In genomic region chr17:35489944-35490343, GRCh38 we compare ENCODE assay signal across 18 cellular contexts. TPM values are rescaled to one million over a fixed set of nuclear protein-coding genes. Genes with fewer than 3 reads are reported as not detected.
"Had no signal": no experiment of that assay in that cellular context is flagged by ENCODE, and none has a peak within 500 bp of the region (broad histone marks: within the 10 kb centered on the region; RNA-seq: fewer than 3 reads in every experiment).

No MANE protein-coding gene starts in this region.

- H3K4me3 Mint-ChIP-seq: activated CD8-positive, alpha-beta T cell treated with anti-CD3 and anti-CD28 coated beads, Interleukin-2, amount 10 ng/mL, durations not matched to agents 7 days and 5 days; nephron; type B pancreatic cell had no signal

- DNase-seq: activated CD4-positive, alpha-beta T cell treated with anti-CD3 and anti-CD28 coated beads for 4 hours; activated CD8-positive, alpha-beta memory T cell treated with anti-CD3 and anti-CD28 coated beads, Interleukin-2, amount 50 U/mL, for 48 hours; activated CD8-positive, alpha-beta T cell treated with anti-CD3 and anti-CD28 coated beads, Interleukin-2, amount 10 ng/mL, durations not matched to agents 7 days and 5 days; activated naive CD8-positive, alpha-beta T cell treated with anti-CD3 and anti-CD28 coated beads, Interleukin-2, amount 50 U/mL, for 24 hours; esophagus squamous epithelium; foreskin fibroblast; left ventricle myocardium superior; psoas muscle; sigmoid colon; stimulated activated CD4-positive, alpha-beta T cell treated with anti-CD3 and anti-CD28 coated beads, Interleukin-2, amount 100 ng/mL, for 24 hours; stimulated activated naive CD4-positive, alpha-beta T cell treated with Interleukin-2 at 50 U/mL for 16 hours; T-helper 9 cell had no signal

- H3K4me3 ChIP-seq: ascending aorta, esophagus squamous epithelium, psoas muscle, sigmoid colon, suprapubic skin had no signal

- H3K9me3 ChIP-seq: ascending aorta, esophagus squamous epithelium, psoas muscle, sigmoid colon, suprapubic skin had no signal

- H3K27ac ChIP-seq: ascending aorta, esophagus squamous epithelium, psoas muscle, sigmoid colon, suprapubic skin, VCaP had no signal

- H3K4me1 ChIP-seq: psoas muscle had no signal

- H3K36me3 Mint-ChIP-seq: type B pancreatic cell had no signal

- H3K36me3 ChIP-seq: ascending aorta, esophagus squamous epithelium, sigmoid colon, suprapubic skin had no signal

- H3K27ac Mint-ChIP-seq: activated naive CD8-positive, alpha-beta T cell treated with anti-CD3 and anti-CD28 coated beads, Interleukin-2, amount 50 U/mL, for 24 hours; nephron; type B pancreatic cell had no signal

- H3K9me3 Mint-ChIP-seq: type B pancreatic cell had no signal

- ATAC-seq: activated CD8-positive, alpha-beta T cell treated with anti-CD3 and anti-CD28 coated beads, Interleukin-2, amount 10 ng/mL, durations not matched to agents 7 days and 5 days; activated naive CD8-positive, alpha-beta T cell treated with anti-CD3 and anti-CD28 coated beads, Interleukin-2, amount 50 U/mL, for 24 hours; left ventricle myocardium superior; psoas muscle had no signal

- H3K27me3 Mint-ChIP-seq: activated naive CD8-positive, alpha-beta T cell treated with anti-CD3 and anti-CD28 coated beads, Interleukin-2, amount 50 U/mL, for 24 hours had no signal

- H3K4me1 Mint-ChIP-seq: nephron had no signal

RNA-seq across cellular contexts. Expression of gene SLFN12L, which starts 47.5 kb away (rescaled TPM):
- total RNA-seq: ascending aorta, kidney epithelial cell had no signal
